ENCODE assay signal across 8 cellular contexts in genomic region chr6:28940294-28940858, GRCh38. TPM values are rescaled to one million over a fixed set of nuclear protein-coding genes. Genes with fewer than 3 reads are reported as not detected.
A peak's percentile ranks its signal among the peaks of the same experiment; 100 is the strongest.
DNase-seq lines count a peak whose midpoint lies in the region; ATAC-seq and TF ChIP-seq lines count a peak whose summit lies in the region.

No MANE protein-coding gene starts in this region.

- no peaks in the 10 kb centered on the region for H3K9me3 Mint-ChIP-seq in activated CD4-positive, alpha-beta T cell treated with anti-CD3 and anti-CD28 coated beads, Interleukin-2, amount 10 ng/mL, durations not matched to agents 7 days and 5 days
- no peaks in the 10 kb centered on the region for H3K9me3 Mint-ChIP-seq in stimulated activated naive CD8-positive, alpha-beta T cell treated with anti-CD3 and anti-CD28 coated beads, Interleukin-15, amount 100 ng/mL, for 72 hours

- no peak overlapping the region for H3K14ac ChIP-seq in mesenchymal stem cell (ENCODE audit: low read length in 2 of 2)

- no peak for TF ChIP-seq CTCF in HEK293 (tag by site-specific recombination; IDR thresholded peaks at IDR 0.05)

- POLR2A ChIA-PET in HEK293 (lab: Yijun Ruan, JAX), result interaction anchor here (1.4 to 3.4 kb wide), 4 partner anchors 16 to 74 kb away, joined by 5 to 29 read pairs (median 8); partner anchors contain the start of gene TRIM27
- POLR2A ChIA-PET in activated CD4-positive, alpha-beta T cell treated with anti-CD3 and anti-CD28 coated beads, Interleukin-2, amount 10 ng/mL, durations not matched to agents 7 days and 5 days (lab: Charles Lee), result interaction anchor here (0.6 to 1.4 kb wide), 2 partner anchors 16 to 102 kb away, joined by 3 to 4 read pairs; no protein-coding TSS in a partner anchor

- H2AK5ac ChIP-seq in mesenchymal stem cell (ENCODE audit: low read length, severe bottlenecking), result no peak overlapping the region

- H3K4me3 ChIP-seq in HEK293 (ENCODE audit: low read depth, low read length) (peak overlapping the region; percentile 77), mesenchymal stem cell (ENCODE audit: insufficient read depth in 1 of 2, low read depth in 1 of 2, low read length in 2 of 2) (peak overlapping the region; percentile 63 to 90)

- no peaks in the 10 kb centered on the region for H3K36me3 Mint-ChIP-seq in activated CD4-positive, alpha-beta T cell treated with anti-CD3 and anti-CD28 coated beads, Interleukin-2, amount 10 ng/mL, durations not matched to agents 7 days and 5 days (ENCODE audit: low read depth)

- peaks cover 4% of the 10 kb centered on the region for H3K27me3 Mint-ChIP-seq in activated CD4-positive, alpha-beta T cell treated with anti-CD3 and anti-CD28 coated beads, Interleukin-2, amount 10 ng/mL, durations not matched to agents 7 days and 5 days
- H3K27me3 Mint-ChIP-seq in stimulated activated naive CD8-positive, alpha-beta T cell treated with anti-CD3 and anti-CD28 coated beads, Interleukin-15, amount 100 ng/mL, for 72 hours, result no peaks in the 10 kb centered on the region

- H3K27ac ChIP-seq in HEK293 (ENCODE audit: extremely low read depth, low read depth, low read length) (peak overlapping the region; percentile 0; the same call in 1 of the 2 replicates), mesenchymal stem cell (ENCODE audit: low read length, poor library complexity, severe bottlenecking) (peak overlapping the region; percentile 79)

- peak overlapping the region; percentile 2 to 8 for H3K18ac ChIP-seq in mesenchymal stem cell (ENCODE audit: low read depth in 1 of 2, low read length in 2 of 2)

- H3K27ac Mint-ChIP-seq in activated CD4-positive, alpha-beta T cell treated with anti-CD3 and anti-CD28 coated beads, Interleukin-2, amount 10 ng/mL, durations not matched to agents 7 days and 5 days, result peak overlapping the region; percentile 96
- peak overlapping the region; percentile 96 to 100 for H3K27ac Mint-ChIP-seq in stimulated activated naive CD8-positive, alpha-beta T cell treated with anti-CD3 and anti-CD28 coated beads, Interleukin-15, amount 100 ng/mL, for 72 hours

- ATAC-seq in stimulated activated naive CD8-positive, alpha-beta T cell treated with anti-CD3 and anti-CD28 coated beads, Interleukin-15, amount 100 ng/mL, for 72 hours, result peak; percentile 44

- H3K4me1 Mint-ChIP-seq in activated CD4-positive, alpha-beta T cell treated with anti-CD3 and anti-CD28 coated beads, Interleukin-2, amount 10 ng/mL, durations not matched to agents 7 days and 5 days, result peaks cover 58% of the 10 kb centered on the region
- H3K4me1 Mint-ChIP-seq in stimulated activated naive CD8-positive, alpha-beta T cell treated with anti-CD3 and anti-CD28 coated beads, Interleukin-15, amount 100 ng/mL, for 72 hours, result peaks cover 53% of the 10 kb centered on the region

- H3K9me3 ChIP-seq in HEK293 (ENCODE audit: control insufficient read depth, insufficient read depth, low read depth, low read length), result no peaks in the 10 kb centered on the region
- H3K9me3 ChIP-seq in mesenchymal stem cell (ENCODE audit: control insufficient read depth, low read length), result no peaks in the 10 kb centered on the region

- H3K4me1 ChIP-seq in HEK293 (ENCODE audit: control insufficient read depth, insufficient read depth, low read length) (no peaks in the 10 kb centered on the region), mesenchymal stem cell (ENCODE audit: control insufficient read depth, insufficient read depth, low read depth, low read length) (peaks cover 4% of the 10 kb centered on the region)

- no peak overlapping the region for H2BK12ac ChIP-seq in mesenchymal stem cell (ENCODE audit: low read length in 2 of 2)

- H3K9ac ChIP-seq in mesenchymal stem cell (ENCODE audit: low read length), result peak overlapping the region; percentile 89

- H2BK120ac ChIP-seq in mesenchymal stem cell (ENCODE audit: low read depth, low read length), result no peak overlapping the region

- H4K8ac ChIP-seq in mesenchymal stem cell (ENCODE audit: low read length), result no peak overlapping the region

- no peak overlapping the region for H3K23ac ChIP-seq in mesenchymal stem cell (ENCODE audit: low read length in 2 of 2)

- CTCF ChIA-PET in HEK293 (lab: Yijun Ruan, JAX), result interaction anchor here (0.5 to 1.6 kb wide), 4 partner anchors 30 to 338 kb away, joined by 3 to 7 read pairs (median 4); no protein-coding TSS in a partner anchor
- CTCF ChIA-PET in activated CD4-positive, alpha-beta T cell treated with anti-CD3 and anti-CD28 coated beads, Interleukin-2, amount 10 ng/mL, durations not matched to agents 7 days and 5 days (lab: Charles Lee), result interaction anchor here (0.6 to 2.0 kb wide), 4 partner anchors 76 to 800 kb away, joined by 3 to 7 read pairs (median 4); no protein-coding TSS in a partner anchor

- H4K91ac ChIP-seq in mesenchymal stem cell (ENCODE audit: low read length), result no peak overlapping the region

- no peak overlapping the region for H2BK15ac ChIP-seq in mesenchymal stem cell (ENCODE audit: low read depth, poor library complexity, severe bottlenecking)

- under 1% methylated on average over 17 of the region's 17 CpGs for WGBS in mesenchymal stem cell

- no peak overlapping the region for H3K4ac ChIP-seq in mesenchymal stem cell (ENCODE audit: low read depth in 1 of 2, low read length in 2 of 2)

- H2BK5ac ChIP-seq in mesenchymal stem cell (ENCODE audit: low read depth, low read length, poor library complexity, severe bottlenecking), result peak overlapping the region; percentile 4

- H3K4me2 ChIP-seq in mesenchymal stem cell (ENCODE audit: low read length, poor library complexity, severe bottlenecking), result peak overlapping the region; percentile 85

- H3K36me3 ChIP-seq in HEK293 (ENCODE audit: control insufficient read depth in 2 of 2, insufficient read depth in 1 of 2, low read length in 2 of 2), result no peaks in the 10 kb centered on the region
- H3K36me3 ChIP-seq in mesenchymal stem cell (ENCODE audit: control insufficient read depth in 1 of 2, insufficient read depth in 2 of 2, low read depth in 1 of 2, low read length in 2 of 2), result no peaks in the 10 kb centered on the region

- peak; percentile 88 for DNase-seq in ELF-1 (ENCODE audit: low read depth, low spot score)
- peak; percentile 46 to 48 for DNase-seq in NCI-H1930 (lab: John Stamatoyannopoulos, UW)
- peak; percentile 46 for DNase-seq in activated CD4-positive, alpha-beta T cell treated with anti-CD3 and anti-CD28 coated beads, Interleukin-2, amount 10 ng/mL, durations not matched to agents 7 days and 5 days
- DNase-seq in effector CD4-positive, alpha-beta T cell, result peak; percentile 27
- DNase-seq in mesenchymal stem cell, result no peak
- no peak for DNase-seq in stimulated activated naive CD8-positive, alpha-beta T cell treated with anti-CD3 and anti-CD28 coated beads, Interleukin-15, amount 100 ng/mL, for 72 hours
- DNase-seq in NCI-H1048 (lab: John Stamatoyannopoulos, UW), result no peak

- no peaks in the 10 kb centered on the region for H3K79me1 ChIP-seq in mesenchymal stem cell (replicated peaks; ENCODE audit: low read length, poor library complexity, severe bottlenecking)

- peak overlapping the region; percentile 84 for H3K4me3 Mint-ChIP-seq in activated CD4-positive, alpha-beta T cell treated with anti-CD3 and anti-CD28 coated beads, Interleukin-2, amount 10 ng/mL, durations not matched to agents 7 days and 5 days
- peak overlapping the region; percentile 80 to 97 for H3K4me3 Mint-ChIP-seq in stimulated activated naive CD8-positive, alpha-beta T cell treated with anti-CD3 and anti-CD28 coated beads, Interleukin-15, amount 100 ng/mL, for 72 hours

- no peaks in the 10 kb centered on the region for H3K27me3 ChIP-seq in mesenchymal stem cell (ENCODE audit: control insufficient read depth in 1 of 2, insufficient read depth in 1 of 2, low read length in 2 of 2)

- peak overlapping the region; percentile 43 for H2AFZ ChIP-seq in mesenchymal stem cell (ENCODE audit: low read depth, low read length)

TF ChIP-seq in HEK293, 187 proteins besides CTCF, POLR2A, EP300 and RAD21 (continues in another document):
- TF ChIP-seq ZNF626 (tag by site-specific recombination; IDR thresholded peaks at IDR 0.05), result no peak
- peak; percentile 78 for TF ChIP-seq ZNF366 (tag by site-specific recombination; conservative IDR thresholded peaks at IDR 0.05)
- 0 out of 2 replicates have a peak, but pooled peaks have one; percentile 30 for TF ChIP-seq ZSCAN30 (tag by site-specific recombination; IDR thresholded peaks at IDR 0.05)
- TF ChIP-seq ZFP37 (tag by site-specific recombination; IDR thresholded peaks at IDR 0.05), result no peak
- no peak for TF ChIP-seq ZNF621 (tag by site-specific recombination; IDR thresholded peaks at IDR 0.05)
- no peak for TF ChIP-seq ZNF221 (tag by site-specific recombination; IDR thresholded peaks at IDR 0.05; ENCODE audit: borderline replicate concordance)
- TF ChIP-seq ZNF391 (tag by site-specific recombination; IDR thresholded peaks at IDR 0.05; ENCODE audit: borderline replicate concordance, low read depth), result no peak
- TF ChIP-seq ZBTB17 (tag by site-specific recombination; IDR thresholded peaks at IDR 0.05), result peak; percentile 80
- no peak for TF ChIP-seq ZNF155 (tag by site-specific recombination; IDR thresholded peaks at IDR 0.05)
- TF ChIP-seq ZNF416 (tag by site-specific recombination; IDR thresholded peaks at IDR 0.05), result no peak
- no peak for TF ChIP-seq BCL11A (tag by site-specific recombination; IDR thresholded peaks at IDR 0.05; ENCODE audit: low read depth)
- no peak for TF ChIP-seq ZNF266 (tag by site-specific recombination; IDR thresholded peaks at IDR 0.05; ENCODE audit: low read depth)
- no peak for TF ChIP-seq ZNF610 (tag by site-specific recombination; IDR thresholded peaks at IDR 0.05; ENCODE audit: borderline replicate concordance)
- TF ChIP-seq ZNF138 (tag by site-specific recombination; IDR thresholded peaks at IDR 0.05; ENCODE audit: borderline replicate concordance), result no peak
- TF ChIP-seq ZNF175 (tag by site-specific recombination; IDR thresholded peaks at IDR 0.05), result no peak
- TF ChIP-seq RBAK (tag by site-specific recombination; IDR thresholded peaks at IDR 0.05), result no peak
- TF ChIP-seq FEZF1 (tag by site-specific recombination; IDR thresholded peaks at IDR 0.05), result 0 out of 2 replicates have a peak, but pooled peaks have one; percentile 32

RNA-seq across cellular contexts. Expression of gene TRIM27, which starts 16.6 kb away (rescaled TPM):
- 10 to 100 TPM; 63.1 to 66.6 TPM for total RNA-seq in activated CD4-positive, alpha-beta T cell treated with anti-CD3 and anti-CD28 coated beads, Interleukin-2, amount 10 ng/mL, durations not matched to agents 7 days and 5 days
- polyA plus RNA-seq in mesenchymal stem cell (2013, experiment 1 of 2), result 31.0 TPM
- polyA plus RNA-seq in mesenchymal stem cell (2013, experiment 2 of 2), result 31.4 TPM

Comparison
In these comparisons a context has a peak if more than half of its experiments do, and no peak if none do; other contexts are left out.
1. DNase-seq: peak in ELF-1 (single experiment), NCI-H1930 (2 of 2), activated CD4-positive, alpha-beta T cell treated with anti-CD3 and anti-CD28 coated beads, Interleukin-2, amount 10 ng/mL, durations not matched to agents 7 days and 5 days (single experiment) and effector CD4-positive, alpha-beta T cell (single experiment); none in mesenchymal stem cell (single experiment), stimulated activated naive CD8-positive, alpha-beta T cell treated with anti-CD3 and anti-CD28 coated beads, Interleukin-15, amount 100 ng/mL, for 72 hours (0 of 2) and NCI-H1048 (single experiment).